30 cellular contexts compared by ENCODE assay signal in the genomic region with DNA sequence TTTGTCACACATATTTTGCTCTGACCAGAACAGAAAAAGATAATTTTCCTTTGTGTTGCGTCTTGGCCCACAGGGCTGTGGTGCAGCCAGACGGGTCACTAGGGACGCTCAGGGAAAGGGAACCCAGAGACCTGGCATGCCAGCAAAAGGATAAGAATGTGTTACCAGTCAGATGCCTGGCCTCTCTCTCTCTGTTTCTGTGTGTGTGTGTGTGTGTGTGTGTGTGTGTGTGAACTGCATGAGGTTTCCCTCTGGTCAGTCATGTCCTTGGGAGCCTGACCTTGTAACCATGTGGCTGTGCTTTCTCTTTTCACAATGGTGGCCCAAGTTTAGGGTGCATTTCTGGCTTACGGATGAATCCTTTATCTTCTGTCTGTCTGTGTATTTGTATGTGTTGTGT. TPM values are rescaled to one million over a fixed set of nuclear protein-coding genes. Genes with fewer than 3 reads are reported as not detected.
"Had no signal": no experiment of that assay in that cellular context is flagged by ENCODE, and none has a peak within 500 bp of the region (broad histone marks: within the 10 kb centered on the region; RNA-seq: fewer than 3 reads in every experiment).

No MANE protein-coding gene starts in this region.

- DNase-seq: activated CD4-positive, alpha-beta memory T cell treated with anti-CD3 and anti-CD28 coated beads, Interleukin-2, amount 10 ng/mL, durations not matched to agents 7 days and 5 days; activated CD4-positive, alpha-beta T cell treated with anti-CD3 and anti-CD28 coated beads, Interleukin-2, amount 10 ng/mL, durations not matched to agents 7 days and 5 days; activated CD4-positive, CD25-positive, alpha-beta regulatory T cell; activated naive CD4-positive, alpha-beta T cell treated with anti-CD3 and anti-CD28 coated beads, Interleukin-2, amount 50 U/mL, for 16 hours; activated T-cell treated with anti-CD3 and anti-CD28 coated beads for 4 hours; activated T-cell treated with anti-CD3 and anti-CD28 coated beads, Interleukin-2, amount 50 U/mL, for 48 hours; aorta; KG1; NCI-H1092 treated with DMSO at 0.1 percent for 48 hours; NCI-H1417 treated with DMSO at 0.1 percent for 48 hours; NCI-H1694; NCI-H2029; NCI-H2107; NCI-H2171 treated with DMSO at 0.1 percent for 48 hours; NCI-H226; NCI-H526; NCI-H82; SJCRH30; SK-N-SH; T-helper 1 cell had no signal

- H3K4me1 ChIP-seq: SJCRH30 had no signal

- H3K9me3 Mint-ChIP-seq: activated CD4-positive, alpha-beta memory T cell treated with anti-CD3 and anti-CD28 coated beads, Interleukin-2, amount 10 ng/mL, durations not matched to agents 7 days and 5 days; activated CD4-positive, alpha-beta T cell treated with anti-CD3 and anti-CD28 coated beads, Interleukin-2, amount 10 ng/mL, durations not matched to agents 7 days and 5 days; activated T-helper 17 cell treated with anti-CD3 and anti-CD28 coated beads, Interleukin-2, amount 50 U/mL, for 72 hours; brain had no signal

- H3K27ac Mint-ChIP-seq: activated CD4-positive, alpha-beta memory T cell treated with anti-CD3 and anti-CD28 coated beads, Interleukin-2, amount 10 ng/mL, durations not matched to agents 7 days and 5 days; activated CD4-positive, alpha-beta T cell treated with anti-CD3 and anti-CD28 coated beads, Interleukin-2, amount 10 ng/mL, durations not matched to agents 7 days and 5 days; activated T-helper 17 cell treated with anti-CD3 and anti-CD28 coated beads, Interleukin-2, amount 50 U/mL, for 72 hours; brain had no signal

- H3K9me3 ChIP-seq: SJCRH30, SK-N-SH had no signal

- H3K4me3 ChIP-seq: SJCRH30 had no signal

- H3K36me3 Mint-ChIP-seq: brain had no signal

- H3K4me1 Mint-ChIP-seq: activated CD4-positive, alpha-beta memory T cell treated with anti-CD3 and anti-CD28 coated beads, Interleukin-2, amount 10 ng/mL, durations not matched to agents 7 days and 5 days; activated CD4-positive, alpha-beta T cell treated with anti-CD3 and anti-CD28 coated beads, Interleukin-2, amount 10 ng/mL, durations not matched to agents 7 days and 5 days; activated T-helper 17 cell treated with anti-CD3 and anti-CD28 coated beads, Interleukin-2, amount 50 U/mL, for 72 hours; brain had no signal

- H3K36me3 ChIP-seq: SJCRH30 had no signal

- H3K9ac ChIP-seq: SK-N-SH had no signal

- H3K4me3 Mint-ChIP-seq: activated CD4-positive, alpha-beta memory T cell treated with anti-CD3 and anti-CD28 coated beads, Interleukin-2, amount 10 ng/mL, durations not matched to agents 7 days and 5 days; activated CD4-positive, alpha-beta T cell treated with anti-CD3 and anti-CD28 coated beads, Interleukin-2, amount 10 ng/mL, durations not matched to agents 7 days and 5 days; activated T-helper 17 cell treated with anti-CD3 and anti-CD28 coated beads, Interleukin-2, amount 50 U/mL, for 72 hours; brain had no signal

- ATAC-seq: activated T-helper 17 cell treated with anti-CD3 and anti-CD28 coated beads, Interleukin-2, amount 50 U/mL, for 72 hours had no signal

- H3K27ac ChIP-seq: SJCRH30, VCaP had no signal

- H3K4me2 ChIP-seq: SK-N-SH had no signal

RNA-seq across cellular contexts. Expression of a gene that starts 25.4 kb away (rescaled TPM):
- total RNA-seq: activated CD4-positive, alpha-beta memory T cell treated with anti-CD3 and anti-CD28 coated beads, Interleukin-2, amount 10 ng/mL, durations not matched to agents 7 days and 5 days; activated CD4-positive, alpha-beta T cell treated with anti-CD3 and anti-CD28 coated beads, Interleukin-2, amount 10 ng/mL, durations not matched to agents 7 days and 5 days; activated CD8-positive, alpha-beta memory T cell treated with anti-CD3 and anti-CD28 coated beads for 36 hours; activated T-helper 17 cell treated with anti-CD3 and anti-CD28 coated beads, Interleukin-2, amount 50 U/mL, for 72 hours; aorta; LHCN-M2; MCF 10A; NCI-H460; OCI-LY7; RPMI7951; T-helper 2 cell treated with Interferon-gamma antibody and Interleukin-4, amounts not matched to agents 100 ng/mL and 5 ng/mL, for 36 hours had no signal
- polyA plus RNA-seq: aorta, SK-N-SH had no signal

RNA-seq across cellular contexts. Expression of a gene that starts 35.3 kb away (rescaled TPM):
- total RNA-seq: OCI-LY7, SJCRH30 had no signal

RNA-seq across cellular contexts. Expression of a gene that starts 46.1 kb away (rescaled TPM):
- total RNA-seq: activated CD8-positive, alpha-beta memory T cell treated with anti-CD3 and anti-CD28 coated beads for 36 hours; LHCN-M2; MCF 10A; NCI-H460; RPMI7951; SJCRH30 had no signal
